9 cellular contexts compared by ENCODE assay signal in the genomic region with DNA sequence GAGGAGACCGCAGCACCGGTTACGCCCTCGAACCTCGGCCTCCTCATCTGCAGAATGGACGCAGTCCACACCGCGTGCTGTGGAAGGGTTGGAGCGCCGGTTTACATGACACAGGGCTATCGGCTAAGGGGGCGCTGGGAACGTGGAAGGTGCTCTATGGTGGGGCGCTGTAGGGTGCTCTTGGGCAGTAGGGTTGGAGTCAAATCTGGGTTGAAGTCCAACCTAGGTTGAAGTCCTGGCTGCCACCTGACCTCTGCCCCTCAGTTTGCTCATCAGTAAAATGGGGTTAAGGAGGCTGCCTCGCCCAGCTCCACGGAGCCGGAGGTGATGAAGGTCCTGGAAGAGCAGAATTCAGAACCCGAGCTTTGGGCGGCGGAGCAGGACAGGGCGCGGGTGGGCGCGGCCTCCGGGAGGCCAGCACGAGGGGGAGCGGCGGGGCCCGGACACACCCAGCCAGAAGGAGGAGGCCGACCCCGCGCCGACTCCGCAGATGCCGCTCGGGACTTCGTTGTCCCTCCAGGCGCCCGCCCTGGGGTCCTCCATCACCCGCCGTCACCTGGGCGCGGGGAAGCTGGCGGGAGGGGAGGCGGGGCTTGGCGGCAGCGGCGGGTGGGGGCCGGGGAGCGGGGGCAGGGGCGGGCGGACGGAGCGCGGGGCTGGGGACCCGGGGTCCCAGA. TPM values are rescaled to one million over a fixed set of nuclear protein-coding genes. Genes with fewer than 3 reads are reported as not detected.
DNase-seq lines count a peak whose midpoint lies in the region; ATAC-seq and TF ChIP-seq lines count a peak whose summit lies in the region.
"Had no signal": no experiment of that assay in that cellular context is flagged by ENCODE, and none has a peak within 500 bp of the region (broad histone marks: within the 10 kb centered on the region; RNA-seq: fewer than 3 reads in every experiment).

No MANE protein-coding gene starts in this region.

- H3K4me3 Mint-ChIP-seq in activated CD4-positive, alpha-beta T cell treated with anti-CD3 and anti-CD28 coated beads, Interleukin-2, amount 10 ng/mL, durations not matched to agents 7 days and 5 days, result peak overlapping the region; percentile 68
- H3K4me3 Mint-ChIP-seq in activated CD8-positive, alpha-beta T cell treated with anti-CD3 and anti-CD28 coated beads for 36 hours, result peak overlapping the region; percentile 71

- no peak overlapping the region for H3K27ac ChIP-seq in iPS-18a (ENCODE audit: low read length)
- no peak overlapping the region for H3K27ac ChIP-seq in thymus (ENCODE audit: low read depth)
- H3K27ac ChIP-seq: BLaER1 treated with 17β-estradiol and CSF1 and Interleukin-3, amounts not matched to agents 10 nM and 100 nM had no signal

- H3K36me3 ChIP-seq in iPS-18a (ENCODE audit: control insufficient read depth, low read depth, low read length) (peaks cover 5% of the 10 kb centered on the region), thymus (ENCODE audit: control insufficient read depth, insufficient read depth) (no peaks in the 10 kb centered on the region)
- H3K36me3 ChIP-seq: BLaER1 treated with 17β-estradiol and CSF1 and Interleukin-3, amounts not matched to agents 10 nM and 100 nM had no signal

- DNase-seq in activated CD4-positive, alpha-beta T cell treated with anti-CD3 and anti-CD28 coated beads, Interleukin-2, amount 10 ng/mL, durations not matched to agents 7 days and 5 days, result no peak
- no peak for DNase-seq in activated CD4-positive, alpha-beta T cell treated with anti-CD3 and anti-CD28 coated beads, Interleukin-2, amount 50 U/mL, for 4 hours
- DNase-seq in activated CD8-positive, alpha-beta T cell treated with anti-CD3 and anti-CD28 coated beads for 36 hours, result no peak
- DNase-seq in AML-193 (lab: John Stamatoyannopoulos, UW) (no peak), GOT3 (lab: John Stamatoyannopoulos, UW) (no peak)

- H3K9ac ChIP-seq in iPS-18a (ENCODE audit: low read length), result no peak overlapping the region

- no peak overlapping the region for H3K27ac Mint-ChIP-seq in activated CD4-positive, alpha-beta T cell treated with anti-CD3 and anti-CD28 coated beads, Interleukin-2, amount 10 ng/mL, durations not matched to agents 7 days and 5 days
- no peak overlapping the region for H3K27ac Mint-ChIP-seq in activated CD8-positive, alpha-beta T cell treated with anti-CD3 and anti-CD28 coated beads for 36 hours

- peaks cover 16% of the 10 kb centered on the region for H3K4me1 Mint-ChIP-seq in activated CD4-positive, alpha-beta T cell treated with anti-CD3 and anti-CD28 coated beads, Interleukin-2, amount 10 ng/mL, durations not matched to agents 7 days and 5 days
- peaks cover 11% of the 10 kb centered on the region for H3K4me1 Mint-ChIP-seq in activated CD8-positive, alpha-beta T cell treated with anti-CD3 and anti-CD28 coated beads for 36 hours (ENCODE audit: low read depth)

- peaks cover 2% of the 10 kb centered on the region for H3K36me3 Mint-ChIP-seq in activated CD4-positive, alpha-beta T cell treated with anti-CD3 and anti-CD28 coated beads, Interleukin-2, amount 10 ng/mL, durations not matched to agents 7 days and 5 days (ENCODE audit: low read depth)
- H3K36me3 Mint-ChIP-seq in activated CD8-positive, alpha-beta T cell treated with anti-CD3 and anti-CD28 coated beads for 36 hours (ENCODE audit: low read depth), result peaks cover 1% of the 10 kb centered on the region

- H3K4me1 ChIP-seq in iPS-18a (ENCODE audit: control insufficient read depth, low read depth, low read length) (peaks cover 8% of the 10 kb centered on the region), thymus (ENCODE audit: control insufficient read depth, insufficient read depth, low read length) (peaks cover 4% of the 10 kb centered on the region)

- intact Hi-C loops in activated CD8-positive, alpha-beta T cell treated with anti-CD3 and anti-CD28 coated beads for 36 hours (cut with micrococcal nuclease), result loop anchor here (10.0 kb wide), 1 partner anchor 292 kb away; no protein-coding TSS in a partner anchor

- ATAC-seq in activated CD8-positive, alpha-beta T cell treated with anti-CD3 and anti-CD28 coated beads for 36 hours, result no peak
- ATAC-seq in HG02973 (IDR thresholded peaks at IDR 0.05; ENCODE audit: unreplicated experiment), result no peak

- H3K9me3 ChIP-seq in iPS-18a (ENCODE audit: control insufficient read depth, low read depth, low read length), result no peaks in the 10 kb centered on the region
- H3K9me3 ChIP-seq in thymus (ENCODE audit: control insufficient read depth), result no peaks in the 10 kb centered on the region

- H3K9me3 Mint-ChIP-seq in activated CD4-positive, alpha-beta T cell treated with anti-CD3 and anti-CD28 coated beads, Interleukin-2, amount 10 ng/mL, durations not matched to agents 7 days and 5 days, result no peaks in the 10 kb centered on the region
- no peaks in the 10 kb centered on the region for H3K9me3 Mint-ChIP-seq in activated CD8-positive, alpha-beta T cell treated with anti-CD3 and anti-CD28 coated beads for 36 hours

- H3K27me3 ChIP-seq in iPS-18a (ENCODE audit: control insufficient read depth, insufficient read depth, low read length) (peaks cover 9% of the 10 kb centered on the region), thymus (ENCODE audit: control insufficient read depth, insufficient read depth) (peaks cover 48% of the 10 kb centered on the region)

- peak overlapping the region; percentile 42 for H3K4me3 ChIP-seq in iPS-18a (ENCODE audit: low read length)
- H3K4me3 ChIP-seq in thymus (ENCODE audit: low read length), result peak overlapping the region; percentile 50

- no peak for TF ChIP-seq CTCF in activated CD8-positive, alpha-beta T cell treated with anti-CD3 and anti-CD28 coated beads for 36 hours (IDR thresholded peaks at IDR 0.05)

- WGBS in thymus, result 16% methylated on average over 56 of the region's 56 CpGs

- POLR2A ChIA-PET in activated CD4-positive, alpha-beta T cell treated with anti-CD3 and anti-CD28 coated beads, Interleukin-2, amount 10 ng/mL, durations not matched to agents 7 days and 5 days (lab: Charles Lee), result interaction anchor here (0.5 kb wide), 1 partner anchor 263 kb away, joined by 3 read pairs; no protein-coding TSS in a partner anchor
- POLR2A ChIA-PET in activated CD8-positive, alpha-beta T cell treated with anti-CD3 and anti-CD28 coated beads for 36 hours (lab: Charles Lee), result interaction anchor here (1.4 kb wide), 1 partner anchor 17 kb away, joined by 3 read pairs; no protein-coding TSS in a partner anchor

- CTCF ChIA-PET in activated CD4-positive, alpha-beta T cell treated with anti-CD3 and anti-CD28 coated beads, Interleukin-2, amount 10 ng/mL, durations not matched to agents 7 days and 5 days (lab: Charles Lee), result interaction anchor here (6.2 kb wide), 1 partner anchor 11 kb away, joined by 24 read pairs; no protein-coding TSS in a partner anchor
- CTCF ChIA-PET in activated CD8-positive, alpha-beta T cell treated with anti-CD3 and anti-CD28 coated beads for 36 hours (lab: Charles Lee), result interaction anchor here (0.6 to 6.1 kb wide), 8 partner anchors 11 to 418 kb away, joined by 3 to 30 read pairs (median 4); no protein-coding TSS in a partner anchor

- H3K27me3 Mint-ChIP-seq in activated CD4-positive, alpha-beta T cell treated with anti-CD3 and anti-CD28 coated beads, Interleukin-2, amount 10 ng/mL, durations not matched to agents 7 days and 5 days, result peaks cover 34% of the 10 kb centered on the region
- H3K27me3 Mint-ChIP-seq in activated CD8-positive, alpha-beta T cell treated with anti-CD3 and anti-CD28 coated beads for 36 hours, result peaks cover 26% of the 10 kb centered on the region

RNA-seq across cellular contexts. Expression of a gene that starts 0.6 kb away (rescaled TPM):
- 1 to 10 TPM; 2.9 to 3.5 TPM for total RNA-seq in activated CD4-positive, alpha-beta T cell treated with anti-CD3 and anti-CD28 coated beads, Interleukin-2, amount 10 ng/mL, durations not matched to agents 7 days and 5 days
- total RNA-seq in activated CD8-positive, alpha-beta T cell treated with anti-CD3 and anti-CD28 coated beads for 36 hours, result 1 to 10 TPM; 2.2 to 2.7 TPM
- 0.59 TPM for polyA plus RNA-seq in thymus
